Comparison of ENCODE assay signal across 1 cellular context in the genomic region with DNA sequence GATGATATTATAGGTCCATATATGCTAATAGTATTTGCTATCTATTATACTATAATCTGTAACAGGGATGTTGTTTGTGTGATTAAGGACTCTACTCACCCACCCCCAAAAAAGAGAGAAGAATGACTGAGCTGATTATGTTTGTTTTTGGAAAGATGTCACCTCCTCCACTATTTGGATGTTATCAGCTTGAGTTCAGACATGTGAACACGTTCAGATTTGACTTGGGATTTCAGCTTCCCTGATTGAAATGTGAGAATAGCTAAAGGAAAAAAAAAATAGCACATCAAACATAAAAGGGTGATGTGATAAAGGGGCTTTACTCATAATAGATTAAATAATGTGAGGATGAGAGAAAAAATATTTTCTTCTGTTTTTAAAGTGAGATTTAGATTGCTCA.
TF ChIP-seq lines count a peak whose summit lies in the region.

No MANE protein-coding gene starts in this region.

TF ChIP-seq in HEK293, 187 proteins besides CTCF, POLR2A, EP300 and RAD21 (continued from another document):
- TF ChIP-seq, protein P1, sequence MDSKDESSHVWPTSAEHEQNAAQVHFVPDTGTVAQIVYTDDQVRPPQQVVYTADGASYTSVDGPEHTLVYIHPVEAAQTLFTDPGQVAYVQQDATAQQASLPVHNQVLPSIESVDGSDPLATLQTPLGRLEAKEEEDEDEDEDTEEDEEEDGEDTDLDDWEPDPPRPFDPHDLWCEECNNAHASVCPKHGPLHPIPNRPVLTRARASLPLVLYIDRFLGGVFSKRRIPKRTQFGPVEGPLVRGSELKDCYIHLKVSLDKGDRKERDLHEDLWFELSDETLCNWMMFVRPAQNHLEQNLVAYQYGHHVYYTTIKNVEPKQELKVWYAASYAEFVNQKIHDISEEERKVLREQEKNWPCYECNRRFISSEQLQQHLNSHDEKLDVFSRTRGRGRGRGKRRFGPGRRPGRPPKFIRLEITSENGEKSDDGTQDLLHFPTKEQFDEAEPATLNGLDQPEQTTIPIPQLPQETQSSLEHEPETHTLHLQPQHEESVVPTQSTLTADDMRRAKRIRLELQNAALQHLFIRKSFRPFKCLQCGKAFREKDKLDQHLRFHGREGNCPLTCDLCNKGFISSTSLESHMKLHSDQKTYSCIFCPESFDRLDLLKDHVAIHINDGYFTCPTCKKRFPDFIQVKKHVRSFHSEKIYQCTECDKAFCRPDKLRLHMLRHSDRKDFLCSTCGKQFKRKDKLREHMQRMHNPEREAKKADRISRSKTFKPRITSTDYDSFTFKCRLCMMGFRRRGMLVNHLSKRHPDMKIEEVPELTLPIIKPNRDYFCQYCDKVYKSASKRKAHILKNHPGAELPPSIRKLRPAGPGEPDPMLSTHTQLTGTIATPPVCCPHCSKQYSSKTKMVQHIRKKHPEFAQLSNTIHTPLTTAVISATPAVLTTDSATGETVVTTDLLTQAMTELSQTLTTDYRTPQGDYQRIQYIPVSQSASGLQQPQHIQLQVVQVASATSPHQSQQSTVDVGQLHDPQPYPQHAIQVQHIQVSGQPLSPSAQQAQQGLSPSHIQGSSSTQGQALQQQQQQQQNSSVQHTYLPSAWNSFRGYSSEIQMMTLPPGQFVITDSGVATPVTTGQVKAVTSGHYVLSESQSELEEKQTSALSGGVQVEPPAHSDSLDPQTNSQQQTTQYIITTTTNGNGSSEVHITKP (tag by site-specific recombination; IDR thresholded peaks at IDR 0.05), result peak; percentile 43
- TF ChIP-seq ZNF777 (tag by site-specific recombination; IDR thresholded peaks at IDR 0.05; ENCODE audit: borderline replicate concordance) (no peak), MEIS1 (CRISPR knock-in tag; IDR thresholded peaks at IDR 0.05; ENCODE audit: borderline replicate concordance) (no peak), SALL2 (tag by site-specific recombination; IDR thresholded peaks at IDR 0.05; ENCODE audit: borderline replicate concordance) (no peak), ZNF707 (tag by site-specific recombination; IDR thresholded peaks at IDR 0.05) (no peak), ZNF274 (IDR thresholded peaks at IDR 0.05; ENCODE audit: low read length) (no peak), ZNF274 (tag by site-specific recombination; IDR thresholded peaks at IDR 0.05; ENCODE audit: borderline replicate concordance) (no peak)
TF ChIP-seq in HEK293: peak in this region for 2.
